Comparison of ENCODE assay signal across 8 cellular contexts in the genomic region with DNA sequence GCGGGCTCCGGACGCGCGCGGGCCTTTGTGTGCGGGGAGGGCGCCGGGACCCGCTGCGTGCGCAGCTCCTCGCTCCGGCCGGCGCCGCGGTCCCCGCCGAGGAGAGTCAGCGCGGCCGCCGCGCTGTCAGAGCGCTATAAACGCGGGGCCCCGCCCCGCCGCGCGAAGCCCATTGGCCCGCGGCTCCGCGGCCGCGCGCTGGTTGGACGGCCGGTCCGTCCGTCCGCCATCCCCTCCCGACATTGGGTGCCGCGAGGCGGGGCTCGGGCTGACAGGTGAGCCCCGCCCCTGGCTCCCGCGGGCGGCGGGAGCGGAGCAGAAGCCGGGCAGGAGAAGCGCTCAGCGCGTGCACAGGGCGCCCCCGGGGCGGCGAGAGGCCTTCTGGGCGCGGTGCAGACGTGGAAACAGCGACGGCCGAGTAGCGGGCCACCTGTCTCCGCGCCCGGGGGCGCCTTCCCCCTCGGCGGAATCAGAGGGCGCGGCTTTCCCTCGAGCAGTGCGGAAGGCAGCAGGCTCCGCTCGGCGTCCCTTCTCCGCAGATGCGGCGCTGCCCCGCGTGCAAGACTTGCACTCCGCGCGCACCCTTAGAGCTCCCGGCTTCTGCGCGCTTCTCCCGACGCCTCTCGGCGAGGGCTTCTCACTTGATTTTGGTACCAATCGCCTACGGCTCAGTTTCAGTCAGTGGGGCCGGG. TPM values are rescaled to one million over a fixed set of nuclear protein-coding genes. Genes with fewer than 3 reads are reported as not detected.
A peak's percentile ranks its signal among the peaks of the same experiment; 100 is the strongest.
DNase-seq lines count a peak whose midpoint lies in the region; ATAC-seq and TF ChIP-seq lines count a peak whose summit lies in the region.

A gene with protein sequence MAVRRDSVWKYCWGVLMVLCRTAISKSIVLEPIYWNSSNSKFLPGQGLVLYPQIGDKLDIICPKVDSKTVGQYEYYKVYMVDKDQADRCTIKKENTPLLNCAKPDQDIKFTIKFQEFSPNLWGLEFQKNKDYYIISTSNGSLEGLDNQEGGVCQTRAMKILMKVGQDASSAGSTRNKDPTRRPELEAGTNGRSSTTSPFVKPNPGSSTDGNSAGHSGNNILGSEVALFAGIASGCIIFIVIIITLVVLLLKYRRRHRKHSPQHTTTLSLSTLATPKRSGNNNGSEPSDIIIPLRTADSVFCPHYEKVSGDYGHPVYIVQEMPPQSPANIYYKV (minus strand): TSS at position 111 of the 692 bp plus-strand sequence. CDS start 698 bp downstream, outside the sequence.

- ATAC-seq in HG03432 (IDR thresholded peaks at IDR 0.05; ENCODE audit: unreplicated experiment), result peak; percentile 96

- TF ChIP-seq CTCF in dorsolateral prefrontal cortex (IDR thresholded peaks at IDR 0.05 in 54 of 56, conservative IDR thresholded peaks at IDR 0.05 in 2 of 56; ENCODE audit: low read depth in 1 of 56, partially characterized antibody in 56 of 56) (peak in 15 of 56 donors; percentile 13 to 63 (median 34)), lower leg skin (IDR thresholded peaks at IDR 0.05) (no peak)

- WGBS in lower leg skin, 2 donors, result 1% methylated on average over 48 to 56 of the region's 102 CpGs

- no peak for TF ChIP-seq POLR2A in lower leg skin (IDR thresholded peaks at IDR 0.05)

- intact Hi-C loops in activated CD4-positive, alpha-beta memory T cell treated with anti-CD3 and anti-CD28 coated beads for 36 hours (cut with micrococcal nuclease), result loop anchor here (1.0 to 10.0 kb wide), 7 partner anchors 25 to 1761 kb away; partner anchors contain the start of gene ARGLU1
- intact Hi-C loops in dorsolateral prefrontal cortex (cut with DNase I), result loop anchor here in 1 of 2 donors (1.0 to 10.0 kb wide), 5 partner anchors 31 to 1761 kb away; no protein-coding TSS in a partner anchor
- intact Hi-C loops in lower leg skin (cut with DNase I; ENCODE audit: low total_unique reads), result loop anchor here (10.0 kb wide), 2 partner anchors 1761 to 1971 kb away; no protein-coding TSS in a partner anchor

- H3K36me3 Mint-ChIP-seq in activated CD4-positive, alpha-beta memory T cell treated with anti-CD3 and anti-CD28 coated beads for 36 hours, result peaks cover under 1% of the 10 kb centered on the region

- H3K9me3 Mint-ChIP-seq in activated CD4-positive, alpha-beta memory T cell treated with anti-CD3 and anti-CD28 coated beads for 36 hours, result no peaks in the 10 kb centered on the region

- H3K27me3 ChIP-seq in dorsolateral prefrontal cortex, result no peaks in the 10 kb centered on the region

- peak within 1 kb of the TSS; percentile 84 for H3K4me3 Mint-ChIP-seq in activated CD4-positive, alpha-beta memory T cell treated with anti-CD3 and anti-CD28 coated beads for 36 hours

- H3K4me3 ChIP-seq in dorsolateral prefrontal cortex (peak within 1 kb of the TSS; percentile 63 to 94 (median 83)), lower leg skin (ENCODE audit: low read depth, poor library complexity, severe bottlenecking) (peak within 1 kb of the TSS; percentile 58)

- DNase-seq in C1 segment of cervical spinal cord (lab: John Stamatoyannopoulos, UW) (peak; percentile 15 to 87 (median 72)), GM19238 (ENCODE audit: insufficient read length, low spot score) (peak; percentile 96), NCI-H510A (lab: John Stamatoyannopoulos, UW) (peak; percentile 88), dorsolateral prefrontal cortex (peak; percentile 79 to 96 (median 90)), lower leg skin (ENCODE audit: low spot score in 2 of 2) (peak; percentile 71 to 96)
- peak; percentile 89 for DNase-seq in activated CD4-positive, alpha-beta memory T cell treated with anti-CD3 and anti-CD28 coated beads for 36 hours
- DNase-seq in stimulated activated CD4-positive, alpha-beta T cell treated with anti-CD3 and anti-CD28 coated beads, Interleukin-4, amount 100 ng/mL, for 24 hours, result peak; percentile 86

- H3K27ac Mint-ChIP-seq in activated CD4-positive, alpha-beta memory T cell treated with anti-CD3 and anti-CD28 coated beads for 36 hours, result peak within 1 kb of the TSS; percentile 73

- H3K27me3 Mint-ChIP-seq in activated CD4-positive, alpha-beta memory T cell treated with anti-CD3 and anti-CD28 coated beads for 36 hours, result peaks cover 29% of the 10 kb centered on the region

- CTCF ChIA-PET in activated CD4-positive, alpha-beta memory T cell treated with anti-CD3 and anti-CD28 coated beads for 36 hours (lab: Charles Lee), result interaction anchor here (0.5 to 3.7 kb wide), 15 partner anchors 9 to 1333 kb away, joined by 3 to 57 read pairs (median 4); partner anchors contain the start of gene ARGLU1

- H3K27ac ChIP-seq in dorsolateral prefrontal cortex, result peak within 1 kb of the TSS; percentile 37 to 95 (median 89)

- POLR2A ChIA-PET in activated CD4-positive, alpha-beta memory T cell treated with anti-CD3 and anti-CD28 coated beads for 36 hours (lab: Charles Lee), result interaction anchor here (0.8 to 2.0 kb wide), 2 partner anchors 30 to 32 kb away, joined by 3 to 13 read pairs; partner anchors contain the start of gene ARGLU1

- peaks cover 16% of the 10 kb centered on the region for H3K4me1 Mint-ChIP-seq in activated CD4-positive, alpha-beta memory T cell treated with anti-CD3 and anti-CD28 coated beads for 36 hours (ENCODE audit: low read depth)

RNA-seq across cellular contexts. Expression of the gene that starts here (rescaled TPM):
- total RNA-seq in activated CD4-positive, alpha-beta memory T cell treated with anti-CD3 and anti-CD28 coated beads for 36 hours, result under 1 TPM in 1 of 2 experiments, not detected in 1; 0.07 TPM
- total RNA-seq in dorsolateral prefrontal cortex (10 to 100 TPM; 19.0 to 43.3 (median 29.8) TPM), lower leg skin (10 to 100 TPM; 12.1 to 41.3 (median 26.4) TPM)

Comparison
In these comparisons a context has a peak if more than half of its experiments do, and no peak if none do; other contexts are left out.
1. Peak in every context shown above with its lines: DNase-seq, ATAC-seq, H3K4me3 ChIP-seq and H3K27ac ChIP-seq.
2. RNA of the gene that starts here (total RNA-seq): 12.1 to 41.3 TPM in lower leg skin and 19.0 to 43.3 TPM in dorsolateral prefrontal cortex; 0.07 TPM in activated CD4-positive, alpha-beta memory T cell treated with anti-CD3 and anti-CD28 coated beads for 36 hours; every median in the first group is over 10 times any median in the second.
3. Peak in DNase-seq in activated CD4-positive, alpha-beta memory T cell treated with anti-CD3 and anti-CD28 coated beads for 36 hours; RNA of the gene not detected or under 1 TPM.